ENCODE assay signal across 27 cellular contexts in the genomic region with DNA sequence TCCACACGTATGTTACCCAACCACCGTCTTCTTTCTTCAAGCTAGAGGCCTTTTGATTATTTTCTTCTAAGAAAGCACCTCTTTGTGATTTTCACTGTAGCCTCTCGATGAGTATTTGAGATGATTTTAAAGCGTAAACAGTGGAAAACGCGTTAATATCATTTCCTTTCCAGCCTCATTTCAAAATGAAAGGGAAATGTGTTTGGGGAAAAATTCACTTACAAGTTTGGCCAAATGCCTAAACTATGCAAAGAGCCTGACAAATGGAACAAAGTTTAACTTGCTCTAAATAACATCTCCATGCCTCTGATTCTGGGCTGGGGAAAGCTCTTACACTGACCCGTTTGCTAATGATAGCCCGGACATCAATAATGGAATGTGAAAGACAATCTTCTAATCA. TPM values are rescaled to one million over a fixed set of nuclear protein-coding genes. Genes with fewer than 3 reads are reported as not detected.
"Had no signal": no experiment of that assay in that cellular context is flagged by ENCODE, and none has a peak within 500 bp of the region (broad histone marks: within the 10 kb centered on the region; RNA-seq: fewer than 3 reads in every experiment).

No MANE protein-coding gene starts in this region.

- H3K27ac Mint-ChIP-seq: dendritic cell treated with granulocyte-macrophage colony-stimulating factor and Interleukin-4, amounts not matched to agents 40 ng/mL and 50 ng/mL, for 4 days; effector memory CD8-positive, alpha-beta T cell; endodermal cell; mesothelial cell of epicardium had no signal

- H3K27me3 ChIP-seq: colonic mucosa, gastrocnemius medialis had no signal

- DNase-seq: colonic mucosa; cortex of kidney; effector CD8-positive, alpha-beta T cell; effector memory CD8-positive, alpha-beta T cell; endodermal cell; erythroblast; esophagus squamous epithelium; foreskin fibroblast; foreskin melanocyte; gastrocnemius medialis; glutamatergic neuron; head of caudate nucleus; heart right ventricle; hippocampal formation; left cardiac atrium; left lung; left ventricle myocardium superior; lower lobe of right lung; mesenchymal stem cell; mucosa of descending colon had no signal

- ATAC-seq: effector memory CD8-positive, alpha-beta T cell; esophagus mucosa; gastrocnemius medialis; heart right ventricle; left cardiac atrium; left lung; left ventricle myocardium superior; lower lobe of right lung; mucosa of descending colon had no signal

- H3K9me3 Mint-ChIP-seq: dendritic cell treated with granulocyte-macrophage colony-stimulating factor and Interleukin-4, amounts not matched to agents 40 ng/mL and 50 ng/mL, for 4 days; effector memory CD8-positive, alpha-beta T cell; endodermal cell; mesothelial cell of epicardium had no signal

- H3K27ac ChIP-seq: colonic mucosa, epithelial cell of prostate, esophagus squamous epithelium, gastrocnemius medialis, heart right ventricle, left lung, lower lobe of right lung had no signal

- H3K36me3 ChIP-seq: colonic mucosa, esophagus squamous epithelium, gastrocnemius medialis, heart right ventricle, left lung, lower lobe of right lung had no signal

- H3K4me1 ChIP-seq: colonic mucosa, esophagus squamous epithelium, gastrocnemius medialis, heart right ventricle, left lung, lower lobe of right lung had no signal

- H3K4me3 Mint-ChIP-seq: dendritic cell treated with granulocyte-macrophage colony-stimulating factor and Interleukin-4, amounts not matched to agents 40 ng/mL and 50 ng/mL, for 4 days; effector memory CD8-positive, alpha-beta T cell; endodermal cell; mesothelial cell of epicardium had no signal

- H3K9me3 ChIP-seq: colonic mucosa, esophagus squamous epithelium, gastrocnemius medialis, heart right ventricle, left lung, lower lobe of right lung, mucosa of descending colon had no signal

- H3K4me1 Mint-ChIP-seq: endodermal cell, mesothelial cell of epicardium had no signal

- H3K36me3 Mint-ChIP-seq: mesothelial cell of epicardium had no signal

- H3K4me3 ChIP-seq: colonic mucosa, esophagus squamous epithelium, gastrocnemius medialis, heart right ventricle, left lung, lower lobe of right lung, mucosa of descending colon had no signal

RNA-seq across cellular contexts. Expression of gene HS3ST2, which starts 43.3 kb away (rescaled TPM):
- total RNA-seq: glomerular endothelial cell, lung microvascular endothelial cell, mesothelial cell of epicardium, myocyte had no signal
